13 cellular contexts compared by ENCODE assay signal in genomic region chr7:117019287-117019686, GRCh38.
DNase-seq lines count a peak whose midpoint lies in the region; ATAC-seq, FAIRE-seq and TF ChIP-seq lines count a peak whose summit lies in the region.
"Had no signal": no experiment of that assay in that cellular context is flagged by ENCODE, and none has a peak within 500 bp of the region (broad histone marks: within the 10 kb centered on the region; RNA-seq: fewer than 3 reads in every experiment).

No MANE protein-coding gene starts in this region.

- no peaks in the 10 kb centered on the region for H3K27me3 ChIP-seq in cardiac muscle cell
- no peaks in the 10 kb centered on the region for H3K27me3 ChIP-seq in left ventricle myocardium inferior (ENCODE audit: low read depth)
- no peaks in the 10 kb centered on the region for H3K27me3 ChIP-seq in bronchial epithelial cell (ENCODE audit: control insufficient read depth, insufficient read depth, low read length)
- no peaks in the 10 kb centered on the region for H3K27me3 ChIP-seq in iPS-20b (ENCODE audit: insufficient read depth, low read length)
- H3K27me3 ChIP-seq in H9 (ENCODE audit: insufficient read depth, low read length) = no peaks in the 10 kb centered on the region
- no peaks in the 10 kb centered on the region for H3K27me3 ChIP-seq in right lobe of liver
- H3K27me3 ChIP-seq: BLaER1 treated with 17β-estradiol and CSF1 and Interleukin-3, amounts not matched to agents 10 nM and 100 nM had no signal

- H3K56ac ChIP-seq in H9 (ENCODE audit: insufficient read length, low read depth, low read length) = no peak overlapping the region

- H3K4me3 ChIP-seq in cardiac muscle cell (peak overlapping the region; percentile 35), left ventricle myocardium inferior (no peak overlapping the region), bronchial epithelial cell (ENCODE audit: low read depth, low read length) (no peak overlapping the region), iPS-20b (ENCODE audit: low read length) (peak overlapping the region; percentile 47; the same call in 1 of the 2 replicates), right lobe of liver (no peak overlapping the region)
- H3K4me3 ChIP-seq: BLaER1 treated with 17β-estradiol and CSF1 and Interleukin-3, amounts not matched to agents 10 nM and 100 nM had no signal

- no peak overlapping the region for H3K23ac ChIP-seq in H9 (ENCODE audit: insufficient read length, low read depth, low read length)

- no peak overlapping the region for H2AFZ ChIP-seq in H9 (ENCODE audit: low read length)

- H4K5ac ChIP-seq in H9 (ENCODE audit: insufficient read length, low read depth, low read length) = no peak overlapping the region

- H4K20me1 ChIP-seq in H9 (ENCODE audit: control insufficient read depth, insufficient read depth, insufficient read length) = no peaks in the 10 kb centered on the region

- no peak overlapping the region for H3K27ac Mint-ChIP-seq in H9
- H3K27ac Mint-ChIP-seq: natural killer cell had no signal

- no peak overlapping the region for H3K18ac ChIP-seq in H9 (ENCODE audit: insufficient read length, low read depth, low read length)

- no peaks in the 10 kb centered on the region for H3K23me2 ChIP-seq in H9 (ENCODE audit: insufficient read length, low read depth, low read length, poor library complexity, severe bottlenecking)

- no peak overlapping the region for H2AK5ac ChIP-seq in H9 (ENCODE audit: insufficient read length, low read length)

- peaks cover 0 to 8% of the 10 kb centered on the region in 2 experiments; a peak in 1 of 4 replicates for H3K4me1 Mint-ChIP-seq in H9

- H3K4me2 ChIP-seq in H9 (ENCODE audit: insufficient read depth, insufficient read length, low read length) = no peak overlapping the region
- H3K4me2 ChIP-seq: BLaER1 treated with 17β-estradiol and CSF1 and Interleukin-3, amounts not matched to agents 10 nM and 100 nM had no signal

- H3K27me3 Mint-ChIP-seq in H9 (ENCODE audit: low read depth) = no peaks in the 10 kb centered on the region

- FAIRE-seq in bronchial epithelial cell (lab: Jason Lieb, UNC) = no peak

- H3K79me2 ChIP-seq in H9 (ENCODE audit: insufficient read depth, low read length) = no peaks in the 10 kb centered on the region

- H2BK12ac ChIP-seq in H9 (ENCODE audit: insufficient read length, low read depth, low read length) = no peak overlapping the region

- H4K91ac ChIP-seq in H9 (ENCODE audit: insufficient read length, low read depth, low read length) = no peak overlapping the region

- H3K14ac ChIP-seq in H9 (ENCODE audit: insufficient read depth, low read length) = no peak overlapping the region

- no peak overlapping the region for H2BK15ac ChIP-seq in H9 (ENCODE audit: low read depth, low read length)

- no peak overlapping the region for H2BK120ac ChIP-seq in H9 (ENCODE audit: low read depth, low read length, poor library complexity, severe bottlenecking)

- H3K79me1 ChIP-seq in H9 (ENCODE audit: insufficient read depth, low read depth, low read length, poor library complexity, severe bottlenecking) = no peaks in the 10 kb centered on the region

- H2BK20ac ChIP-seq in H9 (ENCODE audit: low read depth, low read length, poor library complexity, severe bottlenecking) = no peak overlapping the region

- H3K27ac ChIP-seq in cardiac muscle cell (peak overlapping the region; percentile 95), left ventricle myocardium inferior (replicated peaks) (no peak overlapping the region), iPS-20b (ENCODE audit: low read length) (no peak overlapping the region), H9 (ENCODE audit: insufficient read length, low read depth, low read length) (no peak overlapping the region), right lobe of liver (no peak overlapping the region)
- H3K27ac ChIP-seq: BLaER1 treated with 17β-estradiol and CSF1 and Interleukin-3, amounts not matched to agents 10 nM and 100 nM had no signal

- no peak overlapping the region for H4K8ac ChIP-seq in H9 (replicated peaks; ENCODE audit: insufficient read length, low read depth, low read length)

- DNase-seq in cardiac muscle cell (ENCODE audit: low read depth in 1 of 2, low spot score in 1 of 2) (no peak), left ventricle myocardium inferior (no peak), bronchial epithelial cell (ENCODE audit: low read depth) (peak; percentile 80), H9 (no peak), NCI-H524 (lab: John Stamatoyannopoulos, UW) (no peak), right lobe of liver (no peak)
- DNase-seq: activated naive CD4-positive, alpha-beta T cell treated with anti-CD3 and anti-CD28 coated beads, Interleukin-2, amount 50 U/mL, for 16 hours; activated T-cell treated with anti-CD3 and anti-CD28 coated beads, Interleukin-2, amount 50 U/mL, for 48 hours; effector CD8-positive, alpha-beta T cell; natural killer cell had no signal

- no peak overlapping the region for H3K4me3 Mint-ChIP-seq in H9
- H3K4me3 Mint-ChIP-seq: natural killer cell had no signal

- no peak overlapping the region for H3K4ac ChIP-seq in H9 (ENCODE audit: low read depth, low read length)

- no peaks in the 10 kb centered on the region for H3K9me3 Mint-ChIP-seq in H9
- H3K9me3 Mint-ChIP-seq: natural killer cell had no signal

- ATAC-seq in HG02571 (IDR thresholded peaks at IDR 0.05; ENCODE audit: unreplicated experiment) = no peak
- no peak for ATAC-seq in right lobe of liver
- ATAC-seq: natural killer cell had no signal

- intact Hi-C loops in left ventricle myocardium inferior (cut with micrococcal nuclease) (no loop called here), right lobe of liver (cut with DNase I) (no loop called here)

- no peak overlapping the region for H2BK5ac ChIP-seq in H9 (ENCODE audit: insufficient read length, low read length)

- H3K9me3 ChIP-seq in cardiac muscle cell (ENCODE audit: low read depth) = no peaks in the 10 kb centered on the region
- no peaks in the 10 kb centered on the region for H3K9me3 ChIP-seq in left ventricle myocardium inferior (replicated peaks)
- H3K9me3 ChIP-seq in iPS-20b (ENCODE audit: insufficient read depth, low read depth, low read length) = no peaks in the 10 kb centered on the region
- H3K9me3 ChIP-seq in H9 (ENCODE audit: control insufficient read depth, low read depth, low read length) = no peaks in the 10 kb centered on the region
- H3K9me3 ChIP-seq in right lobe of liver = no peaks in the 10 kb centered on the region
- H3K9me3 ChIP-seq: BLaER1 treated with 17β-estradiol and CSF1 and Interleukin-3, amounts not matched to agents 10 nM and 100 nM had no signal

- TF ChIP-seq CTCF in cardiac muscle cell (IDR thresholded peaks at IDR 0.05; ENCODE audit: low read depth, low read length) = no peak
- TF ChIP-seq CTCF in left ventricle myocardium inferior (IDR thresholded peaks at IDR 0.05; ENCODE audit: borderline replicate concordance) = no peak
- TF ChIP-seq CTCF in bronchial epithelial cell (IDR thresholded peaks at IDR 0.05; ENCODE audit: insufficient read depth, low read length, severe bottlenecking) = no peak
- TF ChIP-seq CTCF in H9 (conservative IDR thresholded peaks at IDR 0.05) = no peak
- no peak for TF ChIP-seq CTCF in right lobe of liver (IDR thresholded peaks at IDR 0.05)

- no peaks in the 10 kb centered on the region for H3K36me3 ChIP-seq in cardiac muscle cell
- no peaks in the 10 kb centered on the region for H3K36me3 ChIP-seq in left ventricle myocardium inferior
- H3K36me3 ChIP-seq in bronchial epithelial cell (ENCODE audit: control insufficient read depth, insufficient read depth, low read length) = no peaks in the 10 kb centered on the region
- H3K36me3 ChIP-seq in iPS-20b (ENCODE audit: insufficient read depth, low read depth, low read length) = no peaks in the 10 kb centered on the region
- H3K36me3 ChIP-seq in right lobe of liver = no peaks in the 10 kb centered on the region
- H3K36me3 ChIP-seq: BLaER1 treated with 17β-estradiol and CSF1 and Interleukin-3, amounts not matched to agents 10 nM and 100 nM had no signal

- H3K9ac ChIP-seq in iPS-20b (ENCODE audit: low read depth, low read length) (no peak overlapping the region), H9 (ENCODE audit: extremely low read depth, insufficient read length, low read length) (no peak overlapping the region)
- H3K9ac ChIP-seq: BLaER1 treated with 17β-estradiol and CSF1 and Interleukin-3, amounts not matched to agents 10 nM and 100 nM had no signal

- H3K36me3 Mint-ChIP-seq in H9 (ENCODE audit: insufficient read depth in 1 of 3, low read depth in 3 of 3) = no peaks in the 10 kb centered on the region
- H3K36me3 Mint-ChIP-seq: natural killer cell had no signal

- no peak for TF ChIP-seq POLR2A in right lobe of liver (IDR thresholded peaks at IDR 0.05)

- no CpG with 5 or more reads among the region's 2 CpGs for WGBS in H9 (ENCODE audit: extremely low coverage, insufficient read length, low lambda C conversion rate)
- 88% methylated on average over 2 of the region's 2 CpGs for WGBS in right lobe of liver (ENCODE audit: insufficient coverage, low coverage, low lambda C conversion rate, missing lambda C conversion rate)

- peaks cover 65% of the 10 kb centered on the region for H3K4me1 ChIP-seq in cardiac muscle cell (ENCODE audit: low read depth)
- peaks cover 79% of the 10 kb centered on the region for H3K4me1 ChIP-seq in left ventricle myocardium inferior
- peaks cover 11% of the 10 kb centered on the region; the same call in 1 of the 2 replicates for H3K4me1 ChIP-seq in iPS-20b (ENCODE audit: insufficient read depth, low read length)
- H3K4me1 ChIP-seq in H9 (ENCODE audit: insufficient read depth, low read length) = no peaks in the 10 kb centered on the region; the same call in 1 of the 2 replicates
- peaks cover 0 to 32% (median 12%) of the 10 kb centered on the region in 4 donors for H3K4me1 ChIP-seq in right lobe of liver

- H3T11ph ChIP-seq in H9 (ENCODE audit: low read length) = no peak overlapping the region

Comparison
In these comparisons a context has a peak if more than half of its experiments do, and no peak if none do; other contexts are left out.
1. H3K4me3 ChIP-seq: peak in cardiac muscle cell (single experiment) and iPS-20b (single experiment); none in left ventricle myocardium inferior (single experiment), bronchial epithelial cell (single experiment) and right lobe of liver (0 of 3).